Comparison of ENCODE assay signal across 24 cellular contexts in the genomic region with DNA sequence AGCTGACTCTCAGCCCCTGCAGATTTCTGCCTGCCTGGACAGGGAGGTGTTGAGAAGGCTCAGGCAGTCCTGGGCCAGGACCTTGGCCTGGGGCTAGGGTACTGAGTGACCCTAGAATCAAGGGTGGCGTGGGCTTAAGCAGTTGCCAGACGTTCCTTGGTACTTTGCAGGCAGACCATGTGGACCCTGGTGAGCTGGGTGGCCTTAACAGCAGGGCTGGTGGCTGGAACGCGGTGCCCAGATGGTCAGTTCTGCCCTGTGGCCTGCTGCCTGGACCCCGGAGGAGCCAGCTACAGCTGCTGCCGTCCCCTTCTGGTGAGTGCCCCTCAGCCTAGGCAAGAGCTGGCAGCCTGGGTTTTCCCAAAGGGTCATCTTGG. TPM values are rescaled to one million over a fixed set of nuclear protein-coding genes. Genes with fewer than 3 reads are reported as not detected.
A peak's percentile ranks its signal among the peaks of the same experiment; 100 is the strongest.
DNase-seq lines count a peak whose midpoint lies in the region; TF ChIP-seq lines count a peak whose summit lies in the region.
"Had no signal": no experiment of that assay in that cellular context is flagged by ENCODE, and none has a peak within 500 bp of the region (broad histone marks: within the 10 kb centered on the region; RNA-seq: fewer than 3 reads in every experiment).

No MANE protein-coding gene starts in this region.

- peak overlapping the region; percentile 20 for H3K27ac ChIP-seq in HL-60 (replicated peaks)
- peak overlapping the region; percentile 93 for H3K27ac ChIP-seq in neutrophil
- H3K27ac ChIP-seq: brain microvascular endothelial cell, SJCRH30, stomach, tibial artery had no signal

- no peak overlapping the region for H3K4me3 ChIP-seq in HL-60 (replicated peaks; ENCODE audit: insufficient read depth, low read length)
- peak overlapping the region; percentile 28 to 93 for H3K4me3 ChIP-seq in neutrophil (ENCODE audit: low read depth in 1 of 2, low read length in 1 of 2)
- no peak overlapping the region for H3K4me3 ChIP-seq in HAP-1
- H3K4me3 ChIP-seq: SJCRH30, stomach, tibial artery had no signal

- peaks cover 0 to 4% (median 0%) of the 10 kb centered on the region in 7 donors for H3K9me3 Mint-ChIP-seq in CD14-positive monocyte
- H3K9me3 Mint-ChIP-seq in dendritic cell treated with granulocyte-macrophage colony-stimulating factor and Interleukin-4, amounts not matched to agents 40 ng/mL and 50 ng/mL, for 4 days: no peaks in the 10 kb centered on the region
- H3K9me3 Mint-ChIP-seq: activated naive CD4-positive, alpha-beta T cell treated with anti-CD3 and anti-CD28 coated beads for 36 hours; activated T-helper 1 cell treated with anti-CD3 and anti-CD28 coated beads, Interleukin-12 subunit alpha, Interleukin-12 subunit beta, Interleukin-2, Interleukin-4 antibody, amounts not matched to agents 30 ng/mL and 10 ng/mL and 1 ng/mL, durations not matched to agents 14 hours and 24 hours and 36 hours; T-cell had no signal

- peaks cover 68% of the 10 kb centered on the region for H3K4me1 Mint-ChIP-seq in CD14-positive monocyte
- H3K4me1 Mint-ChIP-seq in dendritic cell treated with granulocyte-macrophage colony-stimulating factor and Interleukin-4, amounts not matched to agents 40 ng/mL and 50 ng/mL, for 4 days (ENCODE audit: low read depth): peaks cover 91% of the 10 kb centered on the region

- H3K27me3 ChIP-seq in HL-60 (ENCODE audit: insufficient read depth, poor library complexity, severe bottlenecking): no peaks in the 10 kb centered on the region
- peaks cover 4% of the 10 kb centered on the region for H3K27me3 ChIP-seq in neutrophil
- H3K27me3 ChIP-seq in HAP-1 (ENCODE audit: low read depth): no peaks in the 10 kb centered on the region
- H3K27me3 ChIP-seq: BE2C, brain microvascular endothelial cell, foreskin keratinocyte, SJCRH30, stomach, tibial artery had no signal

- in situ Hi-C loops in HAP-1 (cut with MboI; ENCODE audit: low sequenced_read_pairs): no loop called here

- peaks cover 50% of the 10 kb centered on the region for H3K36me3 ChIP-seq in neutrophil
- H3K36me3 ChIP-seq in HAP-1 (replicated peaks): peaks cover 20% of the 10 kb centered on the region

- no peaks in the 10 kb centered on the region for H3K9me3 ChIP-seq in neutrophil
- H3K9me3 ChIP-seq in HAP-1: no peaks in the 10 kb centered on the region
- H3K9me3 ChIP-seq: BE2C, SJCRH30, stomach, tibial artery had no signal

- H3K36me3 Mint-ChIP-seq in CD14-positive monocyte: peaks cover 51 to 57% of the 10 kb centered on the region in 2 donors
- peaks cover 69% of the 10 kb centered on the region for H3K36me3 Mint-ChIP-seq in dendritic cell treated with granulocyte-macrophage colony-stimulating factor and Interleukin-4, amounts not matched to agents 40 ng/mL and 50 ng/mL, for 4 days (ENCODE audit: low read depth)

- peak overlapping the region in 6 of 7 donors; percentile 89 to 98 (median 93) for H3K27ac Mint-ChIP-seq in CD14-positive monocyte
- peak overlapping the region; percentile 98 for H3K27ac Mint-ChIP-seq in dendritic cell treated with granulocyte-macrophage colony-stimulating factor and Interleukin-4, amounts not matched to agents 40 ng/mL and 50 ng/mL, for 4 days
- H3K27ac Mint-ChIP-seq: activated naive CD4-positive, alpha-beta T cell treated with anti-CD3 and anti-CD28 coated beads for 36 hours; activated T-helper 1 cell treated with anti-CD3 and anti-CD28 coated beads, Interleukin-12 subunit alpha, Interleukin-12 subunit beta, Interleukin-2, Interleukin-4 antibody, amounts not matched to agents 30 ng/mL and 10 ng/mL and 1 ng/mL, durations not matched to agents 14 hours and 24 hours and 36 hours had no signal

- peaks cover 0 to 4% (median 2%) of the 10 kb centered on the region in 3 donors for H3K27me3 Mint-ChIP-seq in CD14-positive monocyte (ENCODE audit: low read depth in 3 of 3)
- no peaks in the 10 kb centered on the region for H3K27me3 Mint-ChIP-seq in dendritic cell treated with granulocyte-macrophage colony-stimulating factor and Interleukin-4, amounts not matched to agents 40 ng/mL and 50 ng/mL, for 4 days
- H3K27me3 Mint-ChIP-seq: T-cell had no signal

- H3K4me1 ChIP-seq in neutrophil (ENCODE audit: control insufficient read depth in 1 of 2, insufficient read depth in 1 of 2, low read depth in 1 of 2, low read length in 1 of 2) (peaks cover 77 to 80% of the 10 kb centered on the region in 2 experiments), HAP-1 (peaks cover 4% of the 10 kb centered on the region)
- H3K4me1 ChIP-seq: BE2C, SJCRH30 had no signal

- H3K4me3 Mint-ChIP-seq in CD14-positive monocyte: peak overlapping the region in 1 of 2 donors; percentile 4
- H3K4me3 Mint-ChIP-seq in dendritic cell treated with granulocyte-macrophage colony-stimulating factor and Interleukin-4, amounts not matched to agents 40 ng/mL and 50 ng/mL, for 4 days: peak overlapping the region; percentile 67
- H3K4me3 Mint-ChIP-seq: activated naive CD4-positive, alpha-beta T cell treated with anti-CD3 and anti-CD28 coated beads for 36 hours; activated T-helper 1 cell treated with anti-CD3 and anti-CD28 coated beads, Interleukin-12 subunit alpha, Interleukin-12 subunit beta, Interleukin-2, Interleukin-4 antibody, amounts not matched to agents 30 ng/mL and 10 ng/mL and 1 ng/mL, durations not matched to agents 14 hours and 24 hours and 36 hours; T-cell had no signal

- TF ChIP-seq CTCF in CD14-positive monocyte (IDR thresholded peaks at IDR 0.05): no peak
- TF ChIP-seq CTCF in HL-60 (IDR thresholded peaks at IDR 0.05; ENCODE audit: insufficient read depth, low read length): no peak
- TF ChIP-seq CTCF in neutrophil (IDR thresholded peaks at IDR 0.05): no peak

- DNase-seq in CD14-positive monocyte (ENCODE audit: low spot score): no peak
- DNase-seq in HL-60 (ENCODE audit: low read depth in 1 of 2, low spot score in 1 of 2): no peak
- no peak for DNase-seq in NCI-H1092 (lab: John Stamatoyannopoulos, UW)
- no peak for DNase-seq in HAP-1 (ENCODE audit: low spot score in 2 of 2)
- DNase-seq in DMS53 (lab: John Stamatoyannopoulos, UW): no peak
- DNase-seq: activated CD4-positive, alpha-beta T cell treated with anti-CD3 and anti-CD28 coated beads, Interleukin-2, amount 50 U/mL, for 48 hours; activated CD8-positive, alpha-beta memory T cell treated with anti-CD3 and anti-CD28 coated beads, Interleukin-2, amount 50 U/mL, for 4 hours; activated naive CD4-positive, alpha-beta T cell treated with anti-CD3 and anti-CD28 coated beads for 36 hours; amniotic stem cell; BE2C; brain microvascular endothelial cell; effector CD4-positive, alpha-beta T cell; GDM1; left cardiac atrium; NCI-H1694 treated with DMSO at 0.1 percent for 48 hours; NCI-H526; SJCRH30; stomach; T-cell; tibial artery had no signal

- intact Hi-C loops in CD14-positive monocyte (cut with micrococcal nuclease): loop anchor here in 1 of 2 donors (5.0 kb wide), 2 partner anchors 72 to 147 kb away; no protein-coding TSS in a partner anchor
- intact Hi-C loops in dendritic cell treated with granulocyte-macrophage colony-stimulating factor and Interleukin-4, amounts not matched to agents 40 ng/mL and 50 ng/mL, for 4 days (cut with micrococcal nuclease): loop anchor here (5.0 kb wide), 1 partner anchor 132 kb away; the partner anchor contains the start of gene UBTF

RNA-seq across cellular contexts. Expression of gene GRN, which starts 3.9 kb away (rescaled TPM):
- 1,000 to 10,000 TPM; 1,303 to 1,960 TPM for polyA plus RNA-seq in CD14-positive monocyte

RNA-seq across cellular contexts. Expression of gene FAM171A2, which starts 14.7 kb away (rescaled TPM):
- not detected for polyA plus RNA-seq in CD14-positive monocyte

RNA-seq across cellular contexts. Expression of gene SLC25A39, which starts 24.4 kb away (rescaled TPM):
- polyA plus RNA-seq in CD14-positive monocyte: 10 to 100 TPM; 64.0 to 64.5 TPM

RNA-seq across cellular contexts. Expression of gene ITGA2B, which starts 40.5 kb away (rescaled TPM):
- 1 to 10 TPM; 1.1 to 1.2 TPM for polyA plus RNA-seq in CD14-positive monocyte

RNA-seq across cellular contexts. Expression of gene RUNDC3A, which starts 40.6 kb away (rescaled TPM):
- polyA plus RNA-seq in CD14-positive monocyte: under 1 TPM in 1 of 2 donors, not detected in 1; 0.22 TPM

Comparison
In these comparisons a context has a peak if more than half of its experiments do, and no peak if none do; other contexts are left out.
1. H3K4me3 ChIP-seq: peak in neutrophil (2 of 2); none in HL-60 (single experiment) and HAP-1 (single experiment).